9 cellular contexts compared by ENCODE assay signal in genomic region chr1:108830119-108831008, GRCh38. TPM values are rescaled to one million over a fixed set of nuclear protein-coding genes. Genes with fewer than 3 reads are reported as not detected.
A peak's percentile ranks its signal among the peaks of the same experiment; 100 is the strongest.
DNase-seq lines count a peak whose midpoint lies in the region; ATAC-seq, FAIRE-seq and TF ChIP-seq lines count a peak whose summit lies in the region.
"Had no signal": no experiment of that assay in that cellular context is flagged by ENCODE, and none has a peak within 500 bp of the region (broad histone marks: within the 10 kb centered on the region; RNA-seq: fewer than 3 reads in every experiment).

No MANE protein-coding gene starts in this region.

- no peaks in the 10 kb centered on the region for H3K9me3 ChIP-seq in right atrium auricular region
- no peaks in the 10 kb centered on the region for H3K9me3 ChIP-seq in small intestine (ENCODE audit: control insufficient read depth, low read depth)

- H3K36me3 ChIP-seq in right atrium auricular region (no peaks in the 10 kb centered on the region), small intestine (ENCODE audit: control insufficient read depth in 2 of 2, insufficient read depth in 2 of 2, low read length in 2 of 2) (no peaks in the 10 kb centered on the region)

- peak; percentile 97 for DNase-seq in HFFc6
- DNase-seq in amniotic stem cell (lab: John Stamatoyannopoulos, UW): peak; percentile 89
- peak; percentile 87 for DNase-seq in right atrium auricular region (ENCODE audit: low spot score)
- DNase-seq in small intestine: peak; percentile 15
- no peak for DNase-seq in immature natural killer cell
- no peak for DNase-seq in HuH-7 (ENCODE audit: low spot score)
- DNase-seq in activated effector memory CD4-positive, alpha-beta T cell treated with anti-CD3 and anti-CD28 coated beads, Interleukin-2, amount 50 U/mL, for 16 hours: no peak

- H3K27ac Mint-ChIP-seq in HFFc6 (peak overlapping the region; percentile 99), immature natural killer cell (no peak overlapping the region)

- H3K27ac ChIP-seq in right atrium auricular region: peak overlapping the region; percentile 66 to 84
- peak overlapping the region; percentile 14 to 90 for H3K27ac ChIP-seq in small intestine (ENCODE audit: low read depth in 1 of 2, low read length in 1 of 2)

- no peak for ATAC-seq in GM21723 (IDR thresholded peaks at IDR 0.05; ENCODE audit: unreplicated experiment)

- H3K27me3 Mint-ChIP-seq in HFFc6 (ENCODE audit: insufficient read depth) (no peaks in the 10 kb centered on the region; the same call in 1 of the 2 replicates), immature natural killer cell (ENCODE audit: low read depth in 3 of 3) (peaks cover 0 to 4% (median 0%) of the 10 kb centered on the region in 3 donors)

- H3K9me3 Mint-ChIP-seq in HFFc6 (no peaks in the 10 kb centered on the region), immature natural killer cell (no peaks in the 10 kb centered on the region)

- H3K27me3 ChIP-seq in right atrium auricular region: no peaks in the 10 kb centered on the region
- no peaks in the 10 kb centered on the region for H3K27me3 ChIP-seq in small intestine (ENCODE audit: control insufficient read depth in 2 of 2, insufficient read depth in 2 of 2, low read length in 2 of 2)

- TF ChIP-seq CTCF in HFFc6 (IDR thresholded peaks at IDR 0.05) (no peak), right atrium auricular region (IDR thresholded peaks at IDR 0.05) (no peak)

- no peak for FAIRE-seq in small intestine (lab: Jason Lieb, UNC)

- H3K4me1 Mint-ChIP-seq in HFFc6 (ENCODE audit: low read depth) (peaks cover 47% of the 10 kb centered on the region), immature natural killer cell (peaks cover 8 to 15% of the 10 kb centered on the region in 2 donors)

- H3K4me3 Mint-ChIP-seq in HFFc6 (peak overlapping the region; percentile 86), immature natural killer cell (no peak overlapping the region)

- H3K4me3 ChIP-seq in right atrium auricular region (no peak overlapping the region), small intestine (ENCODE audit: low read depth in 1 of 2, low read length in 2 of 2) (no peak overlapping the region)

- H3K36me3 Mint-ChIP-seq in HFFc6 (ENCODE audit: low read depth) (no peaks in the 10 kb centered on the region), immature natural killer cell (no peaks in the 10 kb centered on the region)

- WGBS in small intestine, 3 donors: 60 to 71% (median 69%) methylated on average over 20 of the region's 20 CpGs

- peaks cover 0 to 46% of the 10 kb centered on the region in 2 donors for H3K4me1 ChIP-seq in right atrium auricular region
- H3K4me1 ChIP-seq in small intestine (ENCODE audit: control insufficient read depth in 2 of 2, insufficient read depth in 1 of 2, low read depth in 1 of 2, low read length in 1 of 2): peaks cover 2 to 9% of the 10 kb centered on the region in 2 donors

RNA-seq across cellular contexts. Expression of gene AKNAD1, which starts 26.5 kb away (rescaled TPM):
- under 1 TPM in 2 of 6 experiments, not detected in 4; 0.39 to 0.57 TPM for total RNA-seq in HFFc6 (2021; fragmentation: NEBNext Ultra II Directional; extraction: Animal tissue kit (Norgen Biotek cat#: 25700))
- total RNA-seq in right atrium auricular region: not detected
- polyA plus RNA-seq in small intestine (under 1 TPM in 1 of 3 donors, not detected in 2; 0.22 TPM), immature natural killer cell (not detected)
- polyA plus RNA-seq: neural cell had no signal

RNA-seq across cellular contexts. Expression of gene GPSM2, which starts 46.4 kb away (rescaled TPM):
- 10 to 100 TPM; 10.3 to 21.8 (median 19.0) TPM for total RNA-seq in HFFc6 (2021; fragmentation: NEBNext Ultra II Directional; extraction: Animal tissue kit (Norgen Biotek cat#: 25700))
- total RNA-seq in right atrium auricular region: 10 to 100 TPM in 1 of 2 donors, 1 to 10 TPM in 1; 7.9 to 17.2 TPM
- polyA plus RNA-seq in small intestine (10 to 100 TPM in 1 of 3 donors, 1 to 10 TPM in 2; 4.1 to 21.5 (median 6.9) TPM), immature natural killer cell (1 to 10 TPM in 1 of 3 donors, under 1 TPM in 2; 0.53 to 1.0 (median 0.67) TPM)

Comparison
In these comparisons a context has a peak if more than half of its experiments do, and no peak if none do; other contexts are left out.
1. DNase-seq: peak in HFFc6 (single experiment), amniotic stem cell (single experiment), right atrium auricular region (single experiment) and small intestine (single experiment); none in immature natural killer cell (0 of 3), HuH-7 (single experiment) and activated effector memory CD4-positive, alpha-beta T cell treated with anti-CD3 and anti-CD28 coated beads, Interleukin-2, amount 50 U/mL, for 16 hours (single experiment).